In genomic region chr13:26878465-26878864, GRCh38 we compare ENCODE assay signal across 31 cellular contexts.
"Had no signal": no experiment of that assay in that cellular context is flagged by ENCODE, and none has a peak within 500 bp of the region (broad histone marks: within the 10 kb centered on the region; RNA-seq: fewer than 3 reads in every experiment).

No MANE protein-coding gene starts in this region.

- DNase-seq: activated B cell treated with CpG ODN at 0.5 μM for 24 hours; activated CD4-positive, alpha-beta T cell treated with anti-CD3 and anti-CD28 coated beads for 48 hours; activated CD4-positive, alpha-beta T cell treated with anti-CD3 and anti-CD28 coated beads, Interleukin-2, amount 50 U/mL, for 1 hour; activated CD4-positive, alpha-beta T cell treated with anti-CD3 and anti-CD28 coated beads, Interleukin-2, amount 50 U/mL, for 48 hours; activated CD8-positive, alpha-beta memory T cell treated with anti-CD3 and anti-CD28 coated beads for 24 hours; activated CD8-positive, alpha-beta T cell treated with anti-CD3 and anti-CD28 coated beads for 36 hours; activated effector memory CD4-positive, alpha-beta T cell treated with Interleukin-2 at 50 U/mL for 16 hours; activated gamma-delta T cell treated with Interleukin-2 at 50 U/mL for 16 hours; activated naive CD4-positive, alpha-beta T cell treated with anti-CD3 and anti-CD28 coated beads, Interleukin-2, amount 50 U/mL, for 16 hours; activated naive CD4-positive, alpha-beta T cell treated with Interleukin-2 at 50 U/mL for 16 hours; activated T-cell treated with anti-CD3 and anti-CD28 coated beads, Interleukin-2, amount 50 U/mL, for 4 hours; amniotic stem cell; anterior cingulate cortex; brain microvascular endothelial cell; dorsolateral prefrontal cortex; effector memory CD4-positive, alpha-beta T cell; endodermal cell; foreskin keratinocyte; gastrocnemius medialis; glutamatergic neuron; heart left ventricle; T-helper 17 cell; T1000; WERI-Rb-1 had no signal

- ATAC-seq: activated CD4-positive, CD25-positive, alpha-beta regulatory T cell treated with anti-CD3 and anti-CD28 coated beads, Interleukin-2, amount 50 U/mL, for 24 hours; activated CD8-positive, alpha-beta T cell treated with anti-CD3 and anti-CD28 coated beads for 36 hours; activated T-cell treated with anti-CD3 and anti-CD28 coated beads, Interleukin-2, amount 50 U/mL, for 4 hours; activated T-helper 17 cell treated with anti-CD3 and anti-CD28 coated beads, Interleukin-2, amount 50 U/mL, for 72 hours; esophagus mucosa; foreskin keratinocyte; gastrocnemius medialis; heart left ventricle; T-helper 17 cell had no signal

- H3K27ac Mint-ChIP-seq: activated B cell treated with CpG ODN at 0.5 μM for 24 hours; activated CD8-positive, alpha-beta T cell treated with anti-CD3 and anti-CD28 coated beads for 36 hours; activated naive CD8-positive, alpha-beta T cell; activated T-helper 17 cell treated with anti-CD3 and anti-CD28 coated beads, Interleukin-2, amount 50 U/mL, for 72 hours; dendritic cell treated with granulocyte-macrophage colony-stimulating factor and Interleukin-4, amounts not matched to agents 40 ng/mL and 50 ng/mL, for 4 days; endodermal cell; T-helper 17 cell; T-helper 2 cell treated with Interferon-gamma antibody and Interleukin-4, amounts not matched to agents 5 μg/mL and 100 μg/mL, for 36 hours had no signal

- H3K9me3 Mint-ChIP-seq: activated B cell treated with CpG ODN at 0.5 μM for 24 hours; T-helper 2 cell treated with Interferon-gamma antibody and Interleukin-4, amounts not matched to agents 5 μg/mL and 100 μg/mL, for 36 hours had no signal

- H3K4me3 Mint-ChIP-seq: activated B cell treated with CpG ODN at 0.5 μM for 24 hours; activated CD8-positive, alpha-beta T cell treated with anti-CD3 and anti-CD28 coated beads for 36 hours; activated naive CD8-positive, alpha-beta T cell; activated T-cell treated with anti-CD3 and anti-CD28 coated beads, Interleukin-2, amount 50 U/mL, for 4 hours; activated T-helper 17 cell treated with anti-CD3 and anti-CD28 coated beads, Interleukin-2, amount 50 U/mL, for 72 hours; central memory CD8-positive, alpha-beta T cell; dendritic cell treated with granulocyte-macrophage colony-stimulating factor and Interleukin-4, amounts not matched to agents 40 ng/mL and 50 ng/mL, for 4 days; endodermal cell; T-helper 17 cell; T-helper 2 cell treated with Interferon-gamma antibody and Interleukin-4, amounts not matched to agents 5 μg/mL and 100 μg/mL, for 36 hours had no signal

- H3K27me3 Mint-ChIP-seq: dendritic cell treated with granulocyte-macrophage colony-stimulating factor and Interleukin-4, amounts not matched to agents 40 ng/mL and 50 ng/mL, for 4 days; T-helper 17 cell had no signal

- H3K4me1 Mint-ChIP-seq: activated B cell treated with CpG ODN at 0.5 μM for 24 hours; activated T-helper 17 cell treated with anti-CD3 and anti-CD28 coated beads, Interleukin-2, amount 50 U/mL, for 72 hours; central memory CD8-positive, alpha-beta T cell; T-helper 17 cell had no signal
